14 cellular contexts compared by ENCODE assay signal in genomic region chr11:62295504-62295903, GRCh38. TPM values are rescaled to one million over a fixed set of nuclear protein-coding genes. Genes with fewer than 3 reads are reported as not detected.
A peak's percentile ranks its signal among the peaks of the same experiment; 100 is the strongest.
DNase-seq lines count a peak whose midpoint lies in the region; ATAC-seq, FAIRE-seq and TF ChIP-seq lines count a peak whose summit lies in the region.
"Had no signal": no experiment of that assay in that cellular context is flagged by ENCODE, and none has a peak within 500 bp of the region (broad histone marks: within the 10 kb centered on the region; RNA-seq: fewer than 3 reads in every experiment).

No MANE protein-coding gene starts in this region.

- H3K9ac ChIP-seq in K562 (ENCODE audit: insufficient read depth in 1 of 2, low read depth in 2 of 2, low read length in 2 of 2) = no peak overlapping the region

- POLR2A ChIA-PET in K562 (lab: Yijun Ruan, JAX) = no interaction called here

- no peaks in the 10 kb centered on the region for H3K36me3 ChIP-seq in K562 (ENCODE audit: control insufficient read depth, insufficient read depth, low read length)

- no peak overlapping the region for H3K27ac Mint-ChIP-seq in T-helper 17 cell
- H3K27ac Mint-ChIP-seq: T-helper 2 cell treated with Interferon-gamma antibody and Interleukin-4, amounts not matched to agents 5 μg/mL and 100 μg/mL, for 36 hours; type B pancreatic cell had no signal

- CTCF ChIA-PET in K562 (lab: Yijun Ruan, JAX; ENCODE audit: low intra/inter-chr PET ratio) = no interaction called here

- TF ChIP-seq EP300 in K562 (IDR thresholded peaks at IDR 0.05; ENCODE audit: low read length) = no peak

- no peak overlapping the region for H2AFZ ChIP-seq in K562 (ENCODE audit: low read depth, low read length)

- peaks cover 0 to 19% of the 10 kb centered on the region in 2 experiments; a peak in 2 of 5 replicates for H3K27me3 ChIP-seq in K562 (ENCODE audit: control insufficient read depth in 2 of 2, insufficient read depth in 2 of 2, low read length in 2 of 2)

- FAIRE-seq in K562 (lab: Jason Lieb, UNC) = no peak

- no peaks in the 10 kb centered on the region for H3K36me3 Mint-ChIP-seq in T-helper 17 cell (ENCODE audit: low read depth)
- H3K36me3 Mint-ChIP-seq: type B pancreatic cell had no signal

- no peaks in the 10 kb centered on the region for H3K79me2 ChIP-seq in K562 (ENCODE audit: control insufficient read depth, insufficient read depth, low read length)

- TF ChIP-seq CTCF in LNCaP clone FGC (IDR thresholded peaks at IDR 0.05; ENCODE audit: control insufficient read depth, extremely low read depth, insufficient read depth) (no peak), K562 (IDR thresholded peaks at IDR 0.05 in 2 of 3, conservative IDR thresholded peaks at IDR 0.05 in 1 of 3; ENCODE audit: insufficient read depth in 2 of 3, low read depth in 1 of 3, low read length in 3 of 3) (no peak)

- H3K4me1 ChIP-seq in K562 (replicated peaks in 1 of 2; ENCODE audit: control insufficient read depth in 2 of 2, insufficient read depth in 2 of 2, low read length in 2 of 2) = no peaks in the 10 kb centered on the region

- no peak for TF ChIP-seq RAD21 in K562 (CRISPR knock-in tag; conservative IDR thresholded peaks at IDR 0.05 in 1 of 2, IDR thresholded peaks at IDR 0.05 in 1 of 2)

- in situ Hi-C loops in K562 (cut with MboI) = no loop called here

- H4K20me1 ChIP-seq in K562 (replicated peaks; ENCODE audit: control insufficient read depth, insufficient read depth, low read length) = no peaks in the 10 kb centered on the region

- no peaks in the 10 kb centered on the region for H3K9me1 ChIP-seq in K562 (ENCODE audit: control insufficient read depth, insufficient read depth, low read length)

- no TSS peak for BruUV-seq in K562 (replicated peaks; lab: Mats Ljungman, UMichigan)

- H3K4me2 ChIP-seq in K562 (ENCODE audit: insufficient read depth, low read length) = no peak overlapping the region

- no peaks in the 10 kb centered on the region for H3K9me3 ChIP-seq in K562 (replicated peaks; ENCODE audit: control insufficient read depth, insufficient read depth, low read depth, low read length)
- H3K9me3 ChIP-seq in T-helper 17 cell (ENCODE audit: control insufficient read depth, low read length, poor library complexity, severe bottlenecking) = no peaks in the 10 kb centered on the region

- TF ChIP-seq POLR2A in K562 (conservative IDR thresholded peaks at IDR 0.05) = no peak

- H3K4me1 Mint-ChIP-seq in T-helper 17 cell = no peaks in the 10 kb centered on the region

- H3K4me3 Mint-ChIP-seq in T-helper 17 cell = no peak overlapping the region
- H3K4me3 Mint-ChIP-seq: T-helper 2 cell treated with Interferon-gamma antibody and Interleukin-4, amounts not matched to agents 5 μg/mL and 100 μg/mL, for 36 hours; type B pancreatic cell had no signal

- peak; percentile 71 for ATAC-seq in K562
- peak; percentile 40 for ATAC-seq in left lobe of liver
- ATAC-seq in activated CD4-positive, CD25-positive, alpha-beta regulatory T cell treated with anti-CD3 and anti-CD28 coated beads, Interleukin-2, amount 50 U/mL, for 24 hours = no peak
- ATAC-seq in HG03432 (IDR thresholded peaks at IDR 0.05; ENCODE audit: unreplicated experiment) = no peak
- no peak for ATAC-seq in T-helper 17 cell

- peaks cover 65% of the 10 kb centered on the region for H3K27me3 Mint-ChIP-seq in T-helper 17 cell

- H3K27ac ChIP-seq in K562 (ENCODE audit: extremely low read depth, low read depth, low read length) = no peak overlapping the region
- no peak overlapping the region for H3K27ac ChIP-seq in caudate nucleus (ENCODE audit: low read depth, low read length)

- H3K4me3 ChIP-seq in LNCaP clone FGC (ENCODE audit: low read depth, low read length) (no peak overlapping the region), K562 (no peak overlapping the region)

- 0% methylated on average over 2 of the region's 2 CpGs for WGBS in K562 (ENCODE audit: insufficient coverage, low coverage, missing lambda C conversion rate)

- intact Hi-C loops in K562 (cut with micrococcal nuclease) = no loop called here

- DNase-seq in AG20443 (ENCODE audit: low spot score) = peak; percentile 51
- DNase-seq in LNCaP clone FGC (ENCODE audit: low read depth) = peak; percentile 30
- DNase-seq in K562 (ENCODE audit: extremely low read depth in 1 of 4, low spot score in 3 of 4) = peak in 1 of 4 experiments; percentile 11
- DNase-seq in left lobe of liver (ENCODE audit: low spot score) = no peak
- no peak for DNase-seq in T-helper 17 cell
- DNase-seq in caudate nucleus (lab: John Stamatoyannopoulos, UW) = no peak
- DNase-seq: activated naive CD4-positive, alpha-beta T cell; COR-L47; HCEC 1CT had no signal

RNA-seq across cellular contexts. Expression of gene SCGB1D4, which starts 3.4 kb away (rescaled TPM):
- not detected in 2 replicates for total RNA-seq in K562 (2011; cell fraction: chromatin; rRNA removed; ENCODE audit: low replicate concordance)
- total RNA-seq in K562 (2011; cell fraction: nucleolus; rRNA removed) = not detected in 2 replicates
- not detected in 2 replicates for total RNA-seq in K562 (2011; cell fraction: nucleoplasm; rRNA removed)
- not detected in 2 replicates for total RNA-seq in K562 (2014; rRNA removed)
- not detected in 2 replicates for total RNA-seq in K562 (2014; rRNA removed; fragmentation: Illumina TruSeq; extraction: Trizol)
- total RNA-seq in K562 (2015; rRNA removed; fragmentation: Illumina TruSeq; extraction: Trizol) = not detected in 2 replicates
- total RNA-seq in K562 (2021) = not detected in 2 replicates
- not detected in 2 replicates for polyA plus RNA-seq in K562 (2011; rRNA removed)
- not detected in 2 replicates for polyA plus RNA-seq in K562 (2011; cell fraction: cytosol; rRNA removed)
- not detected in 2 replicates for polyA plus RNA-seq in K562 (2011; cell fraction: nucleus; rRNA removed)
- not detected in 2 replicates for polyA plus RNA-seq in K562 (2012)
- not detected in 2 replicates for polyA plus RNA-seq in K562 (2014; fragmentation: Illumina TruSeq; extraction: Trizol)
- not detected for polyA plus RNA-seq in K562 (2014; fragmentation: Nextera tagmentation; extraction: Ambion mirVana)
- not detected in 2 replicates for polyA plus RNA-seq in K562 (2014; rRNA removed)
- not detected in 2 replicates for polyA minus RNA-seq in K562 (2011; rRNA and poly(A)+ RNA removed)
- not detected in 2 replicates for polyA minus RNA-seq in K562 (2011; cell fraction: cytosol; rRNA and poly(A)+ RNA removed)
- not detected in 2 replicates for polyA minus RNA-seq in K562 (2011; cell fraction: nucleus; rRNA and poly(A)+ RNA removed)
- not detected for total RNA-seq in left lobe of liver
- not detected for total RNA-seq in T-helper 17 cell
- polyA plus RNA-seq: esophagus had no signal

RNA-seq across cellular contexts. Expression of gene SCGB2A2, which starts 25.5 kb away (rescaled TPM):
- total RNA-seq in K562 (2011; cell fraction: chromatin; rRNA removed; ENCODE audit: low replicate concordance) = not detected in 2 replicates
- total RNA-seq in K562 (2011; cell fraction: nucleolus; rRNA removed) = not detected in 2 replicates
- total RNA-seq in K562 (2011; cell fraction: nucleoplasm; rRNA removed) = not detected in 2 replicates
- total RNA-seq in K562 (2014; rRNA removed) = not detected in 2 replicates
- not detected in 2 replicates for total RNA-seq in K562 (2014; rRNA removed; fragmentation: Illumina TruSeq; extraction: Trizol)
- not detected in 2 replicates for total RNA-seq in K562 (2015; rRNA removed; fragmentation: Illumina TruSeq; extraction: Trizol)
- not detected in 2 replicates for total RNA-seq in K562 (2021)
- not detected in 2 replicates for polyA plus RNA-seq in K562 (2011; rRNA removed)
- not detected in 2 replicates for polyA plus RNA-seq in K562 (2011; cell fraction: cytosol; rRNA removed)
- polyA plus RNA-seq in K562 (2011; cell fraction: nucleus; rRNA removed) = not detected in 2 replicates
- not detected in 2 replicates for polyA plus RNA-seq in K562 (2012)
- not detected in 2 replicates for polyA plus RNA-seq in K562 (2014; fragmentation: Illumina TruSeq; extraction: Trizol)
- polyA plus RNA-seq in K562 (2014; fragmentation: Nextera tagmentation; extraction: Ambion mirVana) = not detected
- polyA plus RNA-seq in K562 (2014; rRNA removed) = not detected in 2 replicates
- polyA minus RNA-seq in K562 (2011; rRNA and poly(A)+ RNA removed) = not detected in 2 replicates
- not detected in 2 replicates for polyA minus RNA-seq in K562 (2011; cell fraction: cytosol; rRNA and poly(A)+ RNA removed)
- not detected in 2 replicates for polyA minus RNA-seq in K562 (2011; cell fraction: nucleus; rRNA and poly(A)+ RNA removed)
- not detected for total RNA-seq in left lobe of liver
- total RNA-seq in T-helper 17 cell = not detected
- polyA plus RNA-seq: esophagus had no signal

RNA-seq across cellular contexts. Expression of gene ASRGL1, which starts 41.7 kb away (rescaled TPM):
- 15.0 and 21.6 TPM in 2 replicates for total RNA-seq in K562 (2011; cell fraction: chromatin; rRNA removed; ENCODE audit: low replicate concordance)
- 10.9 and 13.8 TPM in 2 replicates for total RNA-seq in K562 (2011; cell fraction: nucleolus; rRNA removed)
- total RNA-seq in K562 (2011; cell fraction: nucleoplasm; rRNA removed) = 15.8 and 16.5 TPM in 2 replicates
- total RNA-seq in K562 (2014; rRNA removed) (18.0 and 23.0 TPM in 2 replicates), K562 (2014; rRNA removed; fragmentation: Illumina TruSeq; extraction: Trizol) (10.7 and 11.2 TPM in 2 replicates), K562 (2015; rRNA removed; fragmentation: Illumina TruSeq; extraction: Trizol) (9.2 and 9.8 TPM in 2 replicates), K562 (2021) (15.9 and 18.3 TPM in 2 replicates), left lobe of liver (5.6 TPM), T-helper 17 cell (under 1 TPM; 0.75 to 0.89 TPM)
- polyA plus RNA-seq in K562 (2011; rRNA removed) (10.9 and 17.4 TPM in 2 replicates), K562 (2014; fragmentation: Illumina TruSeq; extraction: Trizol) (8.7 and 9.9 TPM in 2 replicates), K562 (2014; fragmentation: Nextera tagmentation; extraction: Ambion mirVana) (1 to 10 TPM; 3.1 to 4.3 TPM), K562 (2014; rRNA removed) (13.0 and 14.4 TPM in 2 replicates)
- 8.5 and 10.0 TPM in 2 replicates for polyA plus RNA-seq in K562 (2011; cell fraction: cytosol; rRNA removed)
- 20.6 and 22.2 TPM in 2 replicates for polyA plus RNA-seq in K562 (2011; cell fraction: nucleus; rRNA removed)
- polyA plus RNA-seq in K562 (2012) = 18.8 and 21.4 TPM in 2 replicates
- 6.6 and 9.4 TPM in 2 replicates for polyA minus RNA-seq in K562 (2011; rRNA and poly(A)+ RNA removed)
- 3.1 and 3.7 TPM in 2 replicates for polyA minus RNA-seq in K562 (2011; cell fraction: cytosol; rRNA and poly(A)+ RNA removed)
- polyA minus RNA-seq in K562 (2011; cell fraction: nucleus; rRNA and poly(A)+ RNA removed) = 4.7 and 7.2 TPM in 2 replicates

RNA-seq across cellular contexts. Expression of gene SCGB1D2, which starts 53.5 kb away (rescaled TPM):
- total RNA-seq in K562 (2011; cell fraction: chromatin; rRNA removed; ENCODE audit: low replicate concordance) = not detected in 2 replicates
- total RNA-seq in K562 (2011; cell fraction: nucleolus; rRNA removed) = not detected in 2 replicates
- not detected in 2 replicates for total RNA-seq in K562 (2011; cell fraction: nucleoplasm; rRNA removed)
- total RNA-seq in K562 (2014; rRNA removed) (not detected in 2 replicates), K562 (2014; rRNA removed; fragmentation: Illumina TruSeq; extraction: Trizol) (not detected in 2 replicates), K562 (2015; rRNA removed; fragmentation: Illumina TruSeq; extraction: Trizol) (not detected in 2 replicates), K562 (2021) (not detected in 2 replicates), left lobe of liver (not detected), T-helper 17 cell (not detected)
- polyA plus RNA-seq in K562 (2011; rRNA removed) (not detected in 2 replicates), K562 (2014; fragmentation: Illumina TruSeq; extraction: Trizol) (not detected in 2 replicates), K562 (2014; fragmentation: Nextera tagmentation; extraction: Ambion mirVana) (not detected), K562 (2014; rRNA removed) (not detected in 2 replicates)
- polyA plus RNA-seq in K562 (2011; cell fraction: cytosol; rRNA removed) = not detected in 2 replicates
- not detected in 2 replicates for polyA plus RNA-seq in K562 (2011; cell fraction: nucleus; rRNA removed)
- not detected in 2 replicates for polyA plus RNA-seq in K562 (2012)
- polyA minus RNA-seq in K562 (2011; rRNA and poly(A)+ RNA removed) = not detected in 2 replicates
- polyA minus RNA-seq in K562 (2011; cell fraction: cytosol; rRNA and poly(A)+ RNA removed) = not detected in 2 replicates
- polyA minus RNA-seq in K562 (2011; cell fraction: nucleus; rRNA and poly(A)+ RNA removed) = not detected in 2 replicates
- polyA plus RNA-seq: esophagus had no signal

Comparison
In these comparisons a context has a peak if more than half of its experiments do, and no peak if none do; other contexts are left out.
1. DNase-seq: peak in AG20443 (single experiment) and LNCaP clone FGC (single experiment); none in left lobe of liver (single experiment), T-helper 17 cell (0 of 3) and caudate nucleus (0 of 61).
2. ATAC-seq: peak in K562 (single experiment) and left lobe of liver (single experiment); none in activated CD4-positive, CD25-positive, alpha-beta regulatory T cell treated with anti-CD3 and anti-CD28 coated beads, Interleukin-2, amount 50 U/mL, for 24 hours (0 of 2), HG03432 (single experiment) and T-helper 17 cell (single experiment).